29 cellular contexts compared by ENCODE assay signal in genomic region chr15:36221992-36222391, GRCh38.
"Had no signal": no experiment of that assay in that cellular context is flagged by ENCODE, and none has a peak within 500 bp of the region (broad histone marks: within the 10 kb centered on the region; RNA-seq: fewer than 3 reads in every experiment).

No MANE protein-coding gene starts in this region.

- H3K36me3 ChIP-seq: brain microvascular endothelial cell, cardiac muscle cell had no signal

- H3K4me3 ChIP-seq: cardiac muscle cell, SK-N-MC had no signal

- ATAC-seq: activated T-helper 17 cell treated with anti-CD3 and anti-CD28 coated beads, Interleukin-2, amount 50 U/mL, for 72 hours; Panc1; Right ventricle myocardium inferior; T-cell had no signal

- H3K27me3 ChIP-seq: brain microvascular endothelial cell, cardiac muscle cell had no signal

- H3K27me3 Mint-ChIP-seq: activated CD4-positive, alpha-beta memory T cell treated with anti-CD3 and anti-CD28 coated beads for 36 hours; activated CD4-positive, alpha-beta T cell treated with anti-CD3 and anti-CD28 coated beads, Interleukin-2, amount 10 ng/mL, durations not matched to agents 7 days and 5 days; activated T-helper 17 cell treated with anti-CD3 and anti-CD28 coated beads, Interleukin-2, amount 50 U/mL, for 72 hours; T-cell had no signal

- DNase-seq: activated CD4-positive, alpha-beta memory T cell treated with anti-CD3 and anti-CD28 coated beads for 36 hours; activated CD4-positive, alpha-beta T cell treated with anti-CD3 and anti-CD28 coated beads, Interleukin-2, amount 10 ng/mL, durations not matched to agents 7 days and 5 days; activated CD4-positive, CD25-positive, alpha-beta regulatory T cell; activated CD8-positive, alpha-beta memory T cell treated with anti-CD3 and anti-CD28 coated beads for 24 hours; activated gamma-delta T cell; activated naive CD4-positive, alpha-beta T cell treated with anti-CD3 and anti-CD28 coated beads for 36 hours; activated T-cell treated with anti-CD3 and anti-CD28 coated beads for 4 hours; activated T-cell treated with anti-CD3 and anti-CD28 coated beads, Interleukin-2, amount 50 U/mL, for 48 hours; brain microvascular endothelial cell; Kasumi-1; NCI-H1048; NCI-H146; NCI-H187 treated with DMSO at 0.1 percent for 48 hours; NCI-H2081 treated with DMSO at 0.1 percent for 48 hours; NCI-H2171 treated with DMSO at 0.1 percent for 48 hours; NCI-H226; NCI-H526; NCI-H82; OCI-M1; RPMI8226; T-cell; T-helper 2 cell; T1000 had no signal

- H3K27ac ChIP-seq: brain microvascular endothelial cell, cardiac muscle cell, SK-N-MC had no signal

- H3K36me3 Mint-ChIP-seq: activated CD4-positive, alpha-beta memory T cell treated with anti-CD3 and anti-CD28 coated beads for 36 hours; activated naive CD8-positive, alpha-beta T cell; T-cell had no signal

- H3K27ac Mint-ChIP-seq: activated CD4-positive, alpha-beta memory T cell treated with anti-CD3 and anti-CD28 coated beads for 36 hours; activated CD4-positive, alpha-beta T cell treated with anti-CD3 and anti-CD28 coated beads, Interleukin-2, amount 10 ng/mL, durations not matched to agents 7 days and 5 days; activated naive CD4-positive, alpha-beta T cell treated with anti-CD3 and anti-CD28 coated beads for 36 hours; activated naive CD8-positive, alpha-beta T cell; activated T-helper 17 cell treated with anti-CD3 and anti-CD28 coated beads, Interleukin-2, amount 50 U/mL, for 72 hours; T-cell had no signal

- H3K9me3 Mint-ChIP-seq: activated naive CD4-positive, alpha-beta T cell treated with anti-CD3 and anti-CD28 coated beads for 36 hours; activated T-helper 17 cell treated with anti-CD3 and anti-CD28 coated beads, Interleukin-2, amount 50 U/mL, for 72 hours had no signal

- H3K4me3 Mint-ChIP-seq: activated CD4-positive, alpha-beta memory T cell treated with anti-CD3 and anti-CD28 coated beads for 36 hours; activated CD4-positive, alpha-beta T cell treated with anti-CD3 and anti-CD28 coated beads, Interleukin-2, amount 10 ng/mL, durations not matched to agents 7 days and 5 days; activated naive CD4-positive, alpha-beta T cell treated with anti-CD3 and anti-CD28 coated beads for 36 hours; activated naive CD8-positive, alpha-beta T cell; activated T-helper 17 cell treated with anti-CD3 and anti-CD28 coated beads, Interleukin-2, amount 50 U/mL, for 72 hours; T-cell had no signal

- H3K4me1 Mint-ChIP-seq: activated CD4-positive, alpha-beta T cell treated with anti-CD3 and anti-CD28 coated beads, Interleukin-2, amount 10 ng/mL, durations not matched to agents 7 days and 5 days; activated T-helper 17 cell treated with anti-CD3 and anti-CD28 coated beads, Interleukin-2, amount 50 U/mL, for 72 hours; T-cell had no signal
